ENCODE assay signal across 14 cellular contexts in genomic region chr9:126383395-126384104, GRCh38.
"Had no signal": no experiment of that assay in that cellular context is flagged by ENCODE, and none has a peak within 500 bp of the region (broad histone marks: within the 10 kb centered on the region; RNA-seq: fewer than 3 reads in every experiment).

No MANE protein-coding gene starts in this region.

- H3K4me1 ChIP-seq: breast epithelium had no signal

- H3K27me3 ChIP-seq: breast epithelium, hepatocyte, ovary, tibial nerve had no signal

- H3K36me3 ChIP-seq: breast epithelium, ovary had no signal

- H3K4me2 ChIP-seq: hepatocyte had no signal

- ATAC-seq: activated CD8-positive, alpha-beta memory T cell treated with anti-CD3 and anti-CD28 coated beads, Interleukin-2, amount 10 ng/mL, durations not matched to agents 7 days and 5 days had no signal

- H3K27ac ChIP-seq: breast epithelium, hepatocyte, ovary had no signal

- H3K9me3 ChIP-seq: breast epithelium, ovary, tibial nerve had no signal

- H2AFZ ChIP-seq: hepatocyte had no signal

- H3K4me3 ChIP-seq: breast epithelium, hepatocyte, ovary, tibial nerve had no signal

- DNase-seq: activated CD4-positive, alpha-beta T cell treated with anti-CD3 and anti-CD28 coated beads, Interleukin-2, amount 50 U/mL, for 4 hours; activated CD4-positive, CD25-positive, alpha-beta regulatory T cell treated with anti-CD3 and anti-CD28 coated beads, Interleukin-2, amount 50 U/mL, for 72 hours; activated CD8-positive, alpha-beta memory T cell treated with anti-CD3 and anti-CD28 coated beads, Interleukin-2, amount 10 ng/mL, durations not matched to agents 7 days and 5 days; activated gamma-delta T cell treated with Interleukin-2 at 50 U/mL for 16 hours; activated naive CD8-positive, alpha-beta T cell treated with anti-CD3 and anti-CD28 coated beads for 36 hours; anterior cingulate cortex; cortex of kidney; kidney; ovary; stimulated activated CD4-positive, alpha-beta T cell treated with anti-CD3 and anti-CD28 coated beads, Interleukin-4, amount 100 ng/mL, for 4 hours; T-helper 2 cell had no signal
